ENCODE assay signal across 20 cellular contexts in the genomic region with DNA sequence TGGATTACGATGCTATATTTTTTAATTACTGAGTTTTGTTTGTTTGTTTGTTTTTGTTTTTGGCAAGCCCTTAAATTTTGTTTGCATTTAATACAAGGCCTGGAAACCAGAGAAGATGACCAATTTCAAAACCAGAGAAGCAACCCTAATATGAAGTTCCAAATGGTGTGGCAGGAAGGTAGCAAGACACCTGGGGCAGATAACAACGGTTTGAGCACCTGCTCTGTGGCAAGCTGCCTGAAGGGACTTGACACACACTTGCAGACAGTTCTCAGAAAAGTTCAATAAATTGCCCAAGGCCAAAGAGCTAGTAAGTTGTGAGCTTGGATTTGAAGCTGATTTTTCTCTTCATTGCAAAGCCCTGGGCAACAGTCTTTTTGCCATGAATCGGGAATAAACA.
A peak's percentile ranks its signal among the peaks of the same experiment; 100 is the strongest.
DNase-seq lines count a peak whose midpoint lies in the region; ATAC-seq, FAIRE-seq and TF ChIP-seq lines count a peak whose summit lies in the region.
"Had no signal": no experiment of that assay in that cellular context is flagged by ENCODE, and none has a peak within 500 bp of the region (broad histone marks: within the 10 kb centered on the region; RNA-seq: fewer than 3 reads in every experiment).

No MANE protein-coding gene starts in this region.

- peak; percentile 41 for FAIRE-seq in GM12891 (lab: Jason Lieb, UNC)

- peaks cover 0 to 5% (median 0%) of the 10 kb centered on the region in 3 experiments for H3K9me3 ChIP-seq in naive thymus-derived CD4-positive, alpha-beta T cell (ENCODE audit: control insufficient read depth in 2 of 3, low read length in 3 of 3)
- peaks cover 0 to 5% (median 0%) of the 10 kb centered on the region in 4 donors for H3K9me3 ChIP-seq in Peyer's patch
- H3K9me3 ChIP-seq: neutrophil, vagina had no signal

- TF ChIP-seq POLR2A in GM12891 (IDR thresholded peaks at IDR 0.05; ENCODE audit: low read depth, low read length) = no peak
- no peak for TF ChIP-seq POLR2A in Peyer's patch (IDR thresholded peaks at IDR 0.05)

- no peak overlapping the region for H3K4me3 ChIP-seq in naive thymus-derived CD4-positive, alpha-beta T cell (ENCODE audit: low read length)
- no peak overlapping the region for H3K4me3 ChIP-seq in Peyer's patch
- H3K4me3 ChIP-seq: SJSA1, vagina had no signal

- no peaks in the 10 kb centered on the region for H3K36me3 ChIP-seq in naive thymus-derived CD4-positive, alpha-beta T cell (ENCODE audit: control insufficient read depth in 2 of 3, insufficient read depth in 3 of 3, low read length in 3 of 3)
- no peaks in the 10 kb centered on the region for H3K36me3 ChIP-seq in Peyer's patch
- H3K36me3 ChIP-seq: neutrophil, SJSA1, vagina had no signal

- TF ChIP-seq CTCF in Peyer's patch (IDR thresholded peaks at IDR 0.05) = no peak

- H3K4me1 Mint-ChIP-seq in naive thymus-derived CD4-positive, alpha-beta T cell = peaks cover 0 to 12% (median 8%) of the 10 kb centered on the region in 7 donors

- H3K4me3 Mint-ChIP-seq in naive thymus-derived CD4-positive, alpha-beta T cell = no peak overlapping the region
- H3K4me3 Mint-ChIP-seq: activated CD4-positive, alpha-beta T cell treated with anti-CD3 and anti-CD28 coated beads for 36 hours; effector memory CD8-positive, alpha-beta T cell had no signal

- H3K27ac ChIP-seq in naive thymus-derived CD4-positive, alpha-beta T cell (ENCODE audit: low read depth, low read length) = no peak overlapping the region
- H3K27ac ChIP-seq in Peyer's patch = no peak overlapping the region
- H3K27ac ChIP-seq: neutrophil, SJSA1, vagina had no signal

- CTCF ChIA-PET in naive thymus-derived CD4-positive, alpha-beta T cell (lab: Charles Lee) = no interaction called here

- peaks cover 0 to 10% (median 5%) of the 10 kb centered on the region in 11 donors for H3K9me3 Mint-ChIP-seq in naive thymus-derived CD4-positive, alpha-beta T cell
- H3K9me3 Mint-ChIP-seq: effector memory CD8-positive, alpha-beta T cell had no signal

- ATAC-seq in GM19395 (IDR thresholded peaks at IDR 0.05; ENCODE audit: unreplicated experiment) (peak; percentile 34), HG02973 (IDR thresholded peaks at IDR 0.05; ENCODE audit: unreplicated experiment) (peak; percentile 29)
- ATAC-seq in naive thymus-derived CD4-positive, alpha-beta T cell = no peak
- ATAC-seq: activated CD4-positive, alpha-beta T cell treated with anti-CD3 and anti-CD28 coated beads for 36 hours; effector memory CD8-positive, alpha-beta T cell had no signal

- H3K27me3 Mint-ChIP-seq in naive thymus-derived CD4-positive, alpha-beta T cell = peaks cover 5 to 16% (median 8%) of the 10 kb centered on the region in 5 donors

- DNase-seq in GM12891 (ENCODE audit: insufficient read length, low spot score) = no peak
- peak; percentile 87 for DNase-seq in RPMI8226
- DNase-seq in HuH-7 (ENCODE audit: low spot score) = no peak
- no peak for DNase-seq in stimulated activated CD4-positive, alpha-beta T cell treated with anti-CD3 and anti-CD28 coated beads, Interleukin-15, amount 100 ng/mL, for 24 hours
- DNase-seq in naive thymus-derived CD4-positive, alpha-beta T cell = no peak
- no peak for DNase-seq in Peyer's patch
- DNase-seq: activated CD4-positive, alpha-beta T cell treated with anti-CD3 and anti-CD28 coated beads for 36 hours; activated gamma-delta T cell; cerebellar nuclear complex; effector memory CD8-positive, alpha-beta T cell; EL; hippocampal formation; midbrain; NCI-H446; T-helper 9 cell had no signal

- H3K36me3 Mint-ChIP-seq in naive thymus-derived CD4-positive, alpha-beta T cell = peaks cover 0 to 7% (median 0%) of the 10 kb centered on the region in 5 donors

- intact Hi-C loops in naive thymus-derived CD4-positive, alpha-beta T cell (cut with micrococcal nuclease) = no loop called here

- no peaks in the 10 kb centered on the region for H3K4me1 ChIP-seq in naive thymus-derived CD4-positive, alpha-beta T cell (ENCODE audit: control insufficient read depth in 2 of 2, insufficient read depth in 2 of 2, low read length in 2 of 2)
- peaks cover 0 to 4% (median under 1%) of the 10 kb centered on the region in 4 donors for H3K4me1 ChIP-seq in Peyer's patch

- POLR2A ChIA-PET in naive thymus-derived CD4-positive, alpha-beta T cell (lab: Charles Lee) = no interaction called here

- no peaks in the 10 kb centered on the region for H3K27me3 ChIP-seq in naive thymus-derived CD4-positive, alpha-beta T cell (ENCODE audit: control insufficient read depth in 2 of 2, insufficient read depth in 2 of 2, low read length in 2 of 2)
- H3K27me3 ChIP-seq in Peyer's patch = no peaks in the 10 kb centered on the region
- H3K27me3 ChIP-seq: neutrophil, SJSA1, vagina had no signal

- no peak overlapping the region for H3K27ac Mint-ChIP-seq in naive thymus-derived CD4-positive, alpha-beta T cell
- H3K27ac Mint-ChIP-seq: activated CD4-positive, alpha-beta T cell treated with anti-CD3 and anti-CD28 coated beads for 36 hours; effector memory CD8-positive, alpha-beta T cell had no signal

TF ChIP-seq in GM12891, 5 proteins besides CTCF, POLR2A, EP300 and RAD21:
- TF ChIP-seq PAX5 (IDR thresholded peaks at IDR 0.05; ENCODE audit: insufficient read depth, low read length, severe bottlenecking) (no peak), TAF1 (IDR thresholded peaks at IDR 0.05; ENCODE audit: low read depth, low read length) (no peak), POU2F2 (IDR thresholded peaks at IDR 0.05; ENCODE audit: low read depth, low read length) (no peak), POLR2AphosphoS5 (IDR thresholded peaks at IDR 0.05; ENCODE audit: low read depth, low read length) (no peak), SPI1 (IDR thresholded peaks at IDR 0.05; ENCODE audit: low read depth, low read length) (no peak)
